In genomic region chr1:6495540-6496359, GRCh38 we compare ENCODE assay signal across 10 cellular contexts. TPM values are rescaled to one million over a fixed set of nuclear protein-coding genes. Genes with fewer than 3 reads are reported as not detected.
DNase-seq lines count a peak whose midpoint lies in the region; ATAC-seq and TF ChIP-seq lines count a peak whose summit lies in the region.
"Had no signal": no experiment of that assay in that cellular context is flagged by ENCODE, and none has a peak within 500 bp of the region (broad histone marks: within the 10 kb centered on the region; RNA-seq: fewer than 3 reads in every experiment).

No MANE protein-coding gene starts in this region.

- peak overlapping the region; percentile 32 for H3K4me3 Mint-ChIP-seq in stimulated activated effector memory CD8-positive, alpha-beta T cell treated with anti-CD3 and anti-CD28 coated beads, Interleukin-12 subunit alpha, Interleukin-12 subunit beta, amount 100 ng/mL, for 72 hours

- H3K27ac ChIP-seq in cardiac muscle cell = no peak overlapping the region

- H3K27ac Mint-ChIP-seq in stimulated activated effector memory CD8-positive, alpha-beta T cell treated with anti-CD3 and anti-CD28 coated beads, Interleukin-12 subunit alpha, Interleukin-12 subunit beta, amount 100 ng/mL, for 72 hours = no peak overlapping the region

- DNase-seq in cardiac muscle cell (ENCODE audit: low read depth in 1 of 2, low spot score in 1 of 2) (no peak), Right ventricle myocardium superior (no peak), astrocyte of the spinal cord (ENCODE audit: low read depth, low spot score) (no peak), DMS53 (lab: John Stamatoyannopoulos, UW) (no peak)
- DNase-seq in stimulated activated effector memory CD8-positive, alpha-beta T cell treated with anti-CD3 and anti-CD28 coated beads, Interleukin-12 subunit alpha, Interleukin-12 subunit beta, amount 100 ng/mL, for 72 hours (ENCODE audit: low spot score in 2 of 2) = no peak
- DNase-seq: NCI-H187 treated with DMSO at 0.1 percent for 48 hours had no signal

- H3K27me3 ChIP-seq in cardiac muscle cell = no peaks in the 10 kb centered on the region

- peaks cover 22% of the 10 kb centered on the region for H3K4me1 Mint-ChIP-seq in stimulated activated effector memory CD8-positive, alpha-beta T cell treated with anti-CD3 and anti-CD28 coated beads, Interleukin-12 subunit alpha, Interleukin-12 subunit beta, amount 100 ng/mL, for 72 hours

- intact Hi-C loops in Right ventricle myocardium superior (cut with DNase I) = no loop called here

- TF ChIP-seq CTCF in cardiac muscle cell (IDR thresholded peaks at IDR 0.05; ENCODE audit: low read depth, low read length) (no peak), astrocyte of the spinal cord (IDR thresholded peaks at IDR 0.05; ENCODE audit: low read depth, low read length) (no peak)

- peak overlapping the region; percentile 93 for H3K4me3 ChIP-seq in cardiac muscle cell
- H3K4me3 ChIP-seq in astrocyte of the spinal cord (ENCODE audit: low read depth, low read length) = peak overlapping the region; percentile 62
- peak overlapping the region; percentile 59 for H3K4me3 ChIP-seq in iPS-18c (ENCODE audit: insufficient read depth, low read depth, low read length)

- no peaks in the 10 kb centered on the region for H3K36me3 Mint-ChIP-seq in stimulated activated effector memory CD8-positive, alpha-beta T cell treated with anti-CD3 and anti-CD28 coated beads, Interleukin-12 subunit alpha, Interleukin-12 subunit beta, amount 100 ng/mL, for 72 hours

- H3K9me3 Mint-ChIP-seq in stimulated activated effector memory CD8-positive, alpha-beta T cell treated with anti-CD3 and anti-CD28 coated beads, Interleukin-12 subunit alpha, Interleukin-12 subunit beta, amount 100 ng/mL, for 72 hours = no peaks in the 10 kb centered on the region

- in situ Hi-C loops in astrocyte of the spinal cord (cut with HindIII; ENCODE audit: low sequenced_read_pairs) = no loop called here

- H3K9me3 ChIP-seq in cardiac muscle cell (ENCODE audit: low read depth) = no peaks in the 10 kb centered on the region
- no peaks in the 10 kb centered on the region for H3K9me3 ChIP-seq in iPS-18c (ENCODE audit: control insufficient read depth, insufficient read depth, low read length)
- H3K9me3 ChIP-seq: upper lobe of left lung had no signal

- H3K4me1 ChIP-seq in cardiac muscle cell (ENCODE audit: low read depth) = peaks cover 5% of the 10 kb centered on the region

- H3K36me3 ChIP-seq in cardiac muscle cell = no peaks in the 10 kb centered on the region
- H3K36me3 ChIP-seq: upper lobe of left lung had no signal

- ATAC-seq in Right ventricle myocardium superior (ENCODE audit: poor library complexity) = no peak
- ATAC-seq in stimulated activated effector memory CD8-positive, alpha-beta T cell treated with anti-CD3 and anti-CD28 coated beads, Interleukin-12 subunit alpha, Interleukin-12 subunit beta, amount 100 ng/mL, for 72 hours = no peak
- ATAC-seq in HG03565 (IDR thresholded peaks at IDR 0.05; ENCODE audit: unreplicated experiment) = no peak
- no peak for ATAC-seq in HG03521 (IDR thresholded peaks at IDR 0.05; ENCODE audit: unreplicated experiment)

RNA-seq across cellular contexts. Expression of gene PLEKHG5, which starts 4.3 kb away (rescaled TPM):
- total RNA-seq in cardiac muscle cell (21.8 and 34.8 TPM in 2 replicates), Right ventricle myocardium superior (16.8 TPM)
- 9.6 and 18.7 TPM in 2 replicates for polyA plus RNA-seq in cardiac muscle cell

RNA-seq across cellular contexts. Expression of gene TNFRSF25, which starts 29.8 kb away (rescaled TPM):
- total RNA-seq in cardiac muscle cell (24.4 and 31.4 TPM in 2 replicates), Right ventricle myocardium superior (13.7 TPM)
- polyA plus RNA-seq in cardiac muscle cell = 11.3 and 11.8 TPM in 2 replicates

RNA-seq across cellular contexts. Expression of gene NOL9, which starts 58.6 kb away (rescaled TPM):
- total RNA-seq in cardiac muscle cell (22.4 and 33.2 TPM in 2 replicates), Right ventricle myocardium superior (10.9 TPM)
- polyA plus RNA-seq in cardiac muscle cell = 12.9 and 16.7 TPM in 2 replicates

RNA-seq across cellular contexts. Expression of gene TAS1R1, which starts 59.4 kb away (rescaled TPM):
- total RNA-seq in cardiac muscle cell = not detected in 2 replicates
- 0.17 TPM in 1 of 2 replicates, not detected in the other for polyA plus RNA-seq in cardiac muscle cell
- not detected for total RNA-seq in Right ventricle myocardium superior
